Comparison of ENCODE assay signal across 14 cellular contexts in the genomic region with DNA sequence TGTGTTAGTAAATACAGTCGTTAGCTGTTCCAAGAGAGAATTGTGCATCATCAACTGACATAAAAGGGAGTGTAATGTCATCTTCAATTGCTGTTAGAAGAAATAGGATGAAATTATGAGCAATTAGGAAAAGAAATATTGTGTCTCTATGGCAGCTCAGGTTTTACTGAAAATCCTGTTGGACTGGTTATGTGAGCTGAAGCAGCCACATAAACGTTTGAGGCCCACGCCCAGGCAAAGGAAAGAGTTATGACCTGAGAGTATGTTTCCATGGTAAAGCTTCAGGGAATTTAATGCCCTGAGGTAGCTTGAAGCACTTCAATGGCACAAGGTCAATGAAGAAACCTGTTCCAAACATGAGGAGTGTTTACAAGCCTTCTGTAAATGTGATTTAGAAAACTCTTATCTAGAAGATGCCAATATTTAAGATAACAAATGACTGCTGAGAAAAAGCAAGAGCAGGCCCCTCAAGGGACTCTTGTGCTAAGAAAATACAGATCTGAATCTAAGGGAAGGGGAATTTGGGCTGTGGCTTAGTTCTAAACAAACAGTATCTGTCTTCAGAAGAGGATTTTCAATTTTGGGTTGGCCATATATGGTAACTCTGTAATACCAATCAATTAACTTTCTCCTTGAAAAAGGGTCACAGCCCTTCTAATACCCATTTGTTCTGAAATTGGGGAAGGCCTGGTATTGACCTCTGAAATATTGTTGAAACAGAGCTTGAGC.
DNase-seq lines count a peak whose midpoint lies in the region; FAIRE-seq and TF ChIP-seq lines count a peak whose summit lies in the region.
"Had no signal": no experiment of that assay in that cellular context is flagged by ENCODE, and none has a peak within 500 bp of the region (broad histone marks: within the 10 kb centered on the region; RNA-seq: fewer than 3 reads in every experiment).

No MANE protein-coding gene starts in this region.

- H3K27ac Mint-ChIP-seq in progenitor cell of endocrine pancreas: peak overlapping the region; percentile 85
- H3K27ac Mint-ChIP-seq: H9 had no signal

- H3K27me3 Mint-ChIP-seq in progenitor cell of endocrine pancreas: no peaks in the 10 kb centered on the region
- H3K27me3 Mint-ChIP-seq: naive B cell had no signal

- H3K36me3 ChIP-seq in bronchial epithelial cell (ENCODE audit: control insufficient read depth, insufficient read depth, low read length): no peaks in the 10 kb centered on the region

- no peaks in the 10 kb centered on the region for H3K36me3 Mint-ChIP-seq in progenitor cell of endocrine pancreas (ENCODE audit: insufficient read depth)
- H3K36me3 Mint-ChIP-seq: naive B cell had no signal

- H3K4me3 Mint-ChIP-seq in progenitor cell of endocrine pancreas (ENCODE audit: low read depth): peak overlapping the region; percentile 31
- H3K4me3 Mint-ChIP-seq: H9, naive B cell had no signal

- H3K9me3 Mint-ChIP-seq in progenitor cell of endocrine pancreas (ENCODE audit: low read depth): no peaks in the 10 kb centered on the region
- H3K9me3 Mint-ChIP-seq: H9 had no signal

- H3K4me1 Mint-ChIP-seq in progenitor cell of endocrine pancreas (ENCODE audit: low read depth): peaks cover 39% of the 10 kb centered on the region
- H3K4me1 Mint-ChIP-seq: H9, naive B cell had no signal

- no peak overlapping the region for H3K4me3 ChIP-seq in bronchial epithelial cell (ENCODE audit: low read depth, low read length)
- H3K4me3 ChIP-seq: K562, skin epidermis had no signal

- DNase-seq in DMS79 treated with DMSO at 0.1 percent for 48 hours (lab: John Stamatoyannopoulos, UW) (peak; percentile 95), NCI-H2029 treated with DMSO at 0.1 percent for 48 hours (lab: John Stamatoyannopoulos, UW) (peak; percentile 2), bronchial epithelial cell (ENCODE audit: low read depth) (peak; percentile 96), progenitor cell of endocrine pancreas (ENCODE audit: low spot score, unreplicated experiment) (no peak), dedifferentiated amniotic fluid mesenchymal stem cell (ENCODE audit: extremely low spot score) (no peak), HTR-8/SVneo (ENCODE audit: insufficient read length, low spot score) (no peak), NCI-H524 treated with DMSO at 0.1 percent for 48 hours (lab: John Stamatoyannopoulos, UW) (no peak), NCI-H2081 treated with DMSO at 0.1 percent for 48 hours (lab: John Stamatoyannopoulos, UW) (no peak)
- DNase-seq: H9, naive B cell, NCI-H1930, SHP77 treated with DMSO at 0.1 percent for 48 hours had no signal

- no peaks in the 10 kb centered on the region for H3K27me3 ChIP-seq in bronchial epithelial cell (ENCODE audit: control insufficient read depth, insufficient read depth, low read length)

- no peak for TF ChIP-seq CTCF in bronchial epithelial cell (IDR thresholded peaks at IDR 0.05; ENCODE audit: insufficient read depth, low read length, severe bottlenecking)
- TF ChIP-seq CTCF in progenitor cell of endocrine pancreas (IDR thresholded peaks at IDR 0.05; ENCODE audit: unreplicated experiment): no peak

- FAIRE-seq in bronchial epithelial cell (lab: Jason Lieb, UNC) (no peak), HTR-8/SVneo (lab: Jason Lieb, UNC) (no peak)
- FAIRE-seq: K562 had no signal

Comparison
In these comparisons a context has a peak if more than half of its experiments do, and no peak if none do; other contexts are left out.
1. DNase-seq: peak in DMS79 treated with DMSO at 0.1 percent for 48 hours (single experiment), NCI-H2029 treated with DMSO at 0.1 percent for 48 hours (single experiment) and bronchial epithelial cell (single experiment); none in progenitor cell of endocrine pancreas (single experiment), dedifferentiated amniotic fluid mesenchymal stem cell (single experiment), HTR-8/SVneo (single experiment), NCI-H524 treated with DMSO at 0.1 percent for 48 hours (single experiment) and NCI-H2081 treated with DMSO at 0.1 percent for 48 hours (single experiment).